In the genomic region with DNA sequence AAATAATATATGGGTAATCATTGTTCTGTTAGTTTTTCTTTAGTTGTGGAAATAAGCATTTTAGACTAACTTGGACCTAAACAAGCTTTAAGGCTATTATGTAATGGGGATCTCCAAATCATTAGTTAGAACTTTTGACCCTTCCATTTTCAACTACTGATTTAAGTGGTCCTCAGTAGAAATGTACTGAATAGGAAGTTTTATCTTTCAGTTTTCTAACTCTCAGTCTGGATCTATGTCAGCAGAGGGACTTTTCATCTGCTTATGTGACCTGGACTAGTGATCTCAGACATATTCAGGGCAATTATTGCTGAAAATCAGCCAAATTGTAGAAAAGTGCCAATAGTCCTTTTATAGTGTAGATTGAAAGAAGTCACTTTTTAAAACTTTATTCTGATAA, we compare ENCODE assay signal across 12 cellular contexts. TPM values are rescaled to one million over a fixed set of nuclear protein-coding genes. Genes with fewer than 3 reads are reported as not detected.
A peak's percentile ranks its signal among the peaks of the same experiment; 100 is the strongest.
DNase-seq lines count a peak whose midpoint lies in the region; ATAC-seq and TF ChIP-seq lines count a peak whose summit lies in the region.
"Had no signal": no experiment of that assay in that cellular context is flagged by ENCODE, and none has a peak within 500 bp of the region (broad histone marks: within the 10 kb centered on the region; RNA-seq: fewer than 3 reads in every experiment).

No MANE protein-coding gene starts in this region.

- peaks cover 8 to 45% of the 10 kb centered on the region in 2 donors for H3K4me1 ChIP-seq in thoracic aorta (ENCODE audit: control insufficient read depth in 1 of 2, low read depth in 2 of 2)
- H3K4me1 ChIP-seq: A549 had no signal

- peak overlapping the region; percentile 62 to 85 for H3K27ac ChIP-seq in thoracic aorta
- H3K27ac ChIP-seq: A549 had no signal

- TF ChIP-seq CTCF in thoracic aorta (IDR thresholded peaks at IDR 0.05): no peak

- H3K36me3 ChIP-seq in thoracic aorta: peaks cover 10% of the 10 kb centered on the region

- H3K27me3 Mint-ChIP-seq in activated CD8-positive, alpha-beta memory T cell treated with anti-CD3 and anti-CD28 coated beads, Interleukin-2, amount 10 ng/mL, durations not matched to agents 7 days and 5 days: no peaks in the 10 kb centered on the region
- no peaks in the 10 kb centered on the region for H3K27me3 Mint-ChIP-seq in activated CD4-positive, alpha-beta T cell treated with anti-CD3 and anti-CD28 coated beads, Interleukin-2, amount 10 ng/mL, durations not matched to agents 7 days and 5 days

- CTCF ChIA-PET in activated CD8-positive, alpha-beta memory T cell treated with anti-CD3 and anti-CD28 coated beads, Interleukin-2, amount 10 ng/mL, durations not matched to agents 7 days and 5 days (lab: Charles Lee): no interaction called here
- CTCF ChIA-PET in activated CD4-positive, alpha-beta T cell treated with anti-CD3 and anti-CD28 coated beads, Interleukin-2, amount 10 ng/mL, durations not matched to agents 7 days and 5 days (lab: Charles Lee): interaction anchor here (0.8 kb wide), 1 partner anchor 9 kb away, joined by 5 read pairs; no protein-coding TSS in a partner anchor

- H3K27me3 ChIP-seq in thoracic aorta (replicated peaks; ENCODE audit: insufficient read depth): no peaks in the 10 kb centered on the region

- peaks cover 61% of the 10 kb centered on the region for H3K36me3 Mint-ChIP-seq in activated CD8-positive, alpha-beta memory T cell treated with anti-CD3 and anti-CD28 coated beads, Interleukin-2, amount 10 ng/mL, durations not matched to agents 7 days and 5 days
- H3K36me3 Mint-ChIP-seq in activated CD4-positive, alpha-beta T cell treated with anti-CD3 and anti-CD28 coated beads, Interleukin-2, amount 10 ng/mL, durations not matched to agents 7 days and 5 days (ENCODE audit: low read depth): peaks cover 59% of the 10 kb centered on the region

- no peak overlapping the region for H3K27ac Mint-ChIP-seq in activated CD8-positive, alpha-beta memory T cell treated with anti-CD3 and anti-CD28 coated beads, Interleukin-2, amount 10 ng/mL, durations not matched to agents 7 days and 5 days
- H3K27ac Mint-ChIP-seq in activated CD4-positive, alpha-beta T cell treated with anti-CD3 and anti-CD28 coated beads, Interleukin-2, amount 10 ng/mL, durations not matched to agents 7 days and 5 days: no peak overlapping the region
- H3K27ac Mint-ChIP-seq: HFFc6 had no signal

- H3K4me3 ChIP-seq in thoracic aorta: no peak overlapping the region
- H3K4me3 ChIP-seq: A549 had no signal

- peaks cover 18% of the 10 kb centered on the region for H3K4me1 Mint-ChIP-seq in activated CD8-positive, alpha-beta memory T cell treated with anti-CD3 and anti-CD28 coated beads, Interleukin-2, amount 10 ng/mL, durations not matched to agents 7 days and 5 days
- H3K4me1 Mint-ChIP-seq in activated CD4-positive, alpha-beta T cell treated with anti-CD3 and anti-CD28 coated beads, Interleukin-2, amount 10 ng/mL, durations not matched to agents 7 days and 5 days: peaks cover 4% of the 10 kb centered on the region

- POLR2A ChIA-PET in activated CD4-positive, alpha-beta T cell treated with anti-CD3 and anti-CD28 coated beads, Interleukin-2, amount 10 ng/mL, durations not matched to agents 7 days and 5 days (lab: Charles Lee): no interaction called here

- no peaks in the 10 kb centered on the region for H3K9me3 ChIP-seq in thoracic aorta
- H3K9me3 ChIP-seq: A549 had no signal

- H3K9me3 Mint-ChIP-seq in activated CD8-positive, alpha-beta memory T cell treated with anti-CD3 and anti-CD28 coated beads, Interleukin-2, amount 10 ng/mL, durations not matched to agents 7 days and 5 days (ENCODE audit: low read depth): no peaks in the 10 kb centered on the region
- no peaks in the 10 kb centered on the region for H3K9me3 Mint-ChIP-seq in activated CD4-positive, alpha-beta T cell treated with anti-CD3 and anti-CD28 coated beads, Interleukin-2, amount 10 ng/mL, durations not matched to agents 7 days and 5 days
- H3K9me3 Mint-ChIP-seq: HFFc6 had no signal

- DNase-seq in activated CD8-positive, alpha-beta memory T cell treated with anti-CD3 and anti-CD28 coated beads, Interleukin-2, amount 10 ng/mL, durations not matched to agents 7 days and 5 days: no peak
- DNase-seq in activated CD8-positive, alpha-beta memory T cell treated with anti-CD3 and anti-CD28 coated beads, Interleukin-2, amount 50 U/mL, for 4 hours: no peak
- DNase-seq in thoracic aorta (ENCODE audit: low spot score) (no peak), NCI-H146 treated with DMSO at 0.1 percent for 48 hours (lab: John Stamatoyannopoulos, UW; ENCODE audit: unreplicated experiment) (no peak), UCSD-AML1 (lab: John Stamatoyannopoulos, UW; ENCODE audit: unreplicated experiment) (no peak)
- no peak for DNase-seq in activated CD4-positive, alpha-beta T cell treated with anti-CD3 and anti-CD28 coated beads, Interleukin-2, amount 10 ng/mL, durations not matched to agents 7 days and 5 days
- DNase-seq: HFFc6, mammary epithelial cell, right cardiac atrium had no signal

- ATAC-seq in activated CD8-positive, alpha-beta memory T cell treated with anti-CD3 and anti-CD28 coated beads, Interleukin-2, amount 10 ng/mL, durations not matched to agents 7 days and 5 days: peak; percentile 30
- ATAC-seq in GM21737 (IDR thresholded peaks at IDR 0.05; ENCODE audit: unreplicated experiment): peak; percentile 59
- peak; percentile 67 for ATAC-seq in HG03280 (IDR thresholded peaks at IDR 0.05; ENCODE audit: unreplicated experiment)
- no peak for ATAC-seq in thoracic aorta (ENCODE audit: insufficient number of reproducible peaks, low FRiP score, low read depth)
- ATAC-seq: A549 had no signal

- H3K4me3 Mint-ChIP-seq in activated CD8-positive, alpha-beta memory T cell treated with anti-CD3 and anti-CD28 coated beads, Interleukin-2, amount 10 ng/mL, durations not matched to agents 7 days and 5 days: no peak overlapping the region
- no peak overlapping the region for H3K4me3 Mint-ChIP-seq in activated CD4-positive, alpha-beta T cell treated with anti-CD3 and anti-CD28 coated beads, Interleukin-2, amount 10 ng/mL, durations not matched to agents 7 days and 5 days
- H3K4me3 Mint-ChIP-seq: HFFc6 had no signal

RNA-seq across cellular contexts. Expression of gene SASS6, which starts 56.0 kb away (rescaled TPM):
- total RNA-seq in activated CD8-positive, alpha-beta memory T cell treated with anti-CD3 and anti-CD28 coated beads, Interleukin-2, amount 10 ng/mL, durations not matched to agents 7 days and 5 days: 10 to 100 TPM; 17.1 to 17.3 TPM
- total RNA-seq in thoracic aorta: 1 to 10 TPM; 2.4 to 3.2 TPM
- 10 to 100 TPM; 14.5 to 17.1 TPM for total RNA-seq in activated CD4-positive, alpha-beta T cell treated with anti-CD3 and anti-CD28 coated beads, Interleukin-2, amount 10 ng/mL, durations not matched to agents 7 days and 5 days

RNA-seq across cellular contexts. Expression of gene TRMT13, which starts 56.2 kb away (rescaled TPM):
- total RNA-seq in activated CD8-positive, alpha-beta memory T cell treated with anti-CD3 and anti-CD28 coated beads, Interleukin-2, amount 10 ng/mL, durations not matched to agents 7 days and 5 days: 10 to 100 TPM; 18.1 to 22.3 TPM
- total RNA-seq in thoracic aorta: 10 to 100 TPM; 11.4 to 11.7 TPM
- 10 to 100 TPM; 20.4 to 21.4 TPM for total RNA-seq in activated CD4-positive, alpha-beta T cell treated with anti-CD3 and anti-CD28 coated beads, Interleukin-2, amount 10 ng/mL, durations not matched to agents 7 days and 5 days
